In the genomic region with DNA sequence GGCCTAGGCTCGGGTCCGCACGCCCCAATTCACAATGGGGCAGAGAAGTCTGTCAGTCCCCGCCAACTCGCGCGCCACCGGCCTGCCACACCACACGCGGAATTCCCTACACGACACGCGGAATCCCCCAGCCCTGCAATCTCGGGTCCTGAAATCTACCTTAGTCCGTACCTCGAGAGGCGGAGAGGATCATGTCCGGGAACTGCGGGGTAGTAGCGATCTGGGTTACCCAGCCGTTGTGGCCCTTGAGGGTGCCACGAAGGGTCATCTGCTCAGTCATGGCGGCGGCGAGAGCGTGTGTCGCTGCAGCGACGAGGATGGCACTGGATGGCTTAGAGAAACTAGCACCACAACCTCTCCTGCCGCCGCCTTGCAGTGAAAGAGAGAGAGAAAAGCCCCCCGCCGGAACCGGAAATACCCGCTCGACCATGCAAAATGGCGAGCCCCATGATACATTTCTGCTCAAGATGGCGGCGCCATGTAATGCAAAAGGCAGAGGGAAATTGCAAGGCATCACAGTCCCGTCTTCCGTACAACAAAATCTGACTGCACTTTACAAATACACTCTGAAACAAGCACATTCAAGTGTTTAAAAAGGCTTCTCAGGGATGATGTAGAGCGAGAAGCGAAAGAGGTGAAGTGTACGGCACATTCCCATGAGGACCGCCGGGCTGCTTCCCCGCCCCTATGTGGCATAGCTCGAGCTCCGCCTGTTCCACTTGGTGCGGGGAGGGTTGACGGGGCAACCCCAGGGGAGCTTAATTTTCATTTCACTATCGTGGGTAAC, we compare ENCODE assay signal across 1 cellular context.
A peak's percentile ranks its signal among the peaks of the same experiment; 100 is the strongest.
TF ChIP-seq lines count a peak whose summit lies in the region.

A gene (minus strand): TSS at position 386 of the 787 bp plus-strand sequence. CDS start 106 bp downstream, at position 280.

TF ChIP-seq in K562, 482 proteins besides CTCF, POLR2A, EP300 and RAD21 (continued from another document and continues in another):
- TF ChIP-seq E2F3 (CRISPR knock-in tag; IDR thresholded peaks at IDR 0.05) (no peak), PML (IDR thresholded peaks at IDR 0.05; ENCODE audit: low read length) (peak; percentile 84), ZKSCAN8 (CRISPR knock-in tag; IDR thresholded peaks at IDR 0.05) (no peak), BRD4 (IDR thresholded peaks at IDR 0.05) (peak; percentile 93; the same call in 1 of the 2 replicates), FOXA3 (CRISPR knock-in tag; conservative IDR thresholded peaks at IDR 0.05 in 1 of 2, IDR thresholded peaks at IDR 0.05 in 1 of 2) (peak in 1 of 2 experiments; percentile 10; a peak in 2 of 4 replicates), CAMTA2 (CRISPR knock-in tag; conservative IDR thresholded peaks at IDR 0.05) (no peak), KDM5B (IDR thresholded peaks at IDR 0.05; ENCODE audit: insufficient replicate concordance, low read depth, low read length) (no peak), CBX1 (IDR thresholded peaks at IDR 0.05; ENCODE audit: low read depth) (0 out of 2 replicates have a peak, but pooled peaks have one; percentile 58), CEBPB (tag; IDR thresholded peaks at IDR 0.05) (no peak), DDX20 (tag; IDR thresholded peaks at IDR 0.05; ENCODE audit: low read depth) (no peak), NCOA1 (IDR thresholded peaks at IDR 0.05; ENCODE audit: low read depth) (peak; percentile 20; the same call in 1 of the 2 replicates), SRSF1 (IDR thresholded peaks at IDR 0.05; ENCODE audit: low read depth, low read length) (no peak), NFYB (IDR thresholded peaks at IDR 0.05; ENCODE audit: extremely low read depth, insufficient read length) (no peak), CTBP1 (IDR thresholded peaks at IDR 0.05; ENCODE audit: borderline replicate concordance) (peak; percentile 44; the same call in 1 of the 2 replicates), ZNF644 (tag; IDR thresholded peaks at IDR 0.05; ENCODE audit: low read depth) (peak; percentile 51; the same call in 1 of the 2 replicates), THRAP3 (IDR thresholded peaks at IDR 0.05; ENCODE audit: borderline replicate concordance) (0 out of 2 replicates have a peak, but pooled peaks have one; percentile 38), PHF8 (IDR thresholded peaks at IDR 0.05; ENCODE audit: borderline replicate concordance, low read length) (peak; percentile 97), CREBBP (IDR thresholded peaks at IDR 0.05; ENCODE audit: low read depth, low read length) (no peak), NONO (IDR thresholded peaks at IDR 0.05; ENCODE audit: low read depth in 2 of 2, low read length in 1 of 2) (peak in 1 of 2 experiments; percentile 97; a peak in 1 of 4 replicates)
- TF ChIP-seq, protein P1, sequence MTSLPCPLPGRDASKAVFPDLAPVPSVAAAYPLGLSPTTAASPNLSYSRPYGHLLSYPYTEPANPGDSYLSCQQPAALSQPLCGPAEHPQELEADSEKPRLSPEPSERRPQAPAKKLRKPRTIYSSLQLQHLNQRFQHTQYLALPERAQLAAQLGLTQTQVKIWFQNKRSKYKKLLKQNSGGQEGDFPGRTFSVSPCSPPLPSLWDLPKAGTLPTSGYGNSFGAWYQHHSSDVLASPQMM (CRISPR knock-in tag; IDR thresholded peaks at IDR 0.05): no peak
- TF ChIP-seq, protein P2, sequence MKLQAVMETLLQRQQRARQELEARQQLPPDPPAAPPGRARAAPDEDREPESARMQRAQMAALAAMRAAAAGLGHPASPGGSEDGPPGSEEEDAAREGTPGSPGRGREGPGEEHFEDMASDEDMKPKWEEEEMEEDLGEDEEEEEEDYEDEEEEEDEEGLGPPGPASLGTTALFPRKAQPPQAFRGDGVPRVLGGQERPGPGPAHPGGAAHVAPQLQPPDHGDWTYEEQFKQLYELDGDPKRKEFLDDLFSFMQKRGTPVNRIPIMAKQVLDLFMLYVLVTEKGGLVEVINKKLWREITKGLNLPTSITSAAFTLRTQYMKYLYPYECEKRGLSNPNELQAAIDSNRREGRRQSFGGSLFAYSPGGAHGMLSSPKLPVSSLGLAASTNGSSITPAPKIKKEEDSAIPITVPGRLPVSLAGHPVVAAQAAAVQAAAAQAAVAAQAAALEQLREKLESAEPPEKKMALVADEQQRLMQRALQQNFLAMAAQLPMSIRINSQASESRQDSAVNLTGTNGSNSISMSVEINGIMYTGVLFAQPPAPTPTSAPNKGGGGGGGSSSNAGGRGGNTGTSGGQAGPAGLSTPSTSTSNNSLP (IDR thresholded peaks at IDR 0.05; ENCODE audit: borderline replicate concordance, low read depth, low read length): no peak
- TF ChIP-seq, protein P3, sequence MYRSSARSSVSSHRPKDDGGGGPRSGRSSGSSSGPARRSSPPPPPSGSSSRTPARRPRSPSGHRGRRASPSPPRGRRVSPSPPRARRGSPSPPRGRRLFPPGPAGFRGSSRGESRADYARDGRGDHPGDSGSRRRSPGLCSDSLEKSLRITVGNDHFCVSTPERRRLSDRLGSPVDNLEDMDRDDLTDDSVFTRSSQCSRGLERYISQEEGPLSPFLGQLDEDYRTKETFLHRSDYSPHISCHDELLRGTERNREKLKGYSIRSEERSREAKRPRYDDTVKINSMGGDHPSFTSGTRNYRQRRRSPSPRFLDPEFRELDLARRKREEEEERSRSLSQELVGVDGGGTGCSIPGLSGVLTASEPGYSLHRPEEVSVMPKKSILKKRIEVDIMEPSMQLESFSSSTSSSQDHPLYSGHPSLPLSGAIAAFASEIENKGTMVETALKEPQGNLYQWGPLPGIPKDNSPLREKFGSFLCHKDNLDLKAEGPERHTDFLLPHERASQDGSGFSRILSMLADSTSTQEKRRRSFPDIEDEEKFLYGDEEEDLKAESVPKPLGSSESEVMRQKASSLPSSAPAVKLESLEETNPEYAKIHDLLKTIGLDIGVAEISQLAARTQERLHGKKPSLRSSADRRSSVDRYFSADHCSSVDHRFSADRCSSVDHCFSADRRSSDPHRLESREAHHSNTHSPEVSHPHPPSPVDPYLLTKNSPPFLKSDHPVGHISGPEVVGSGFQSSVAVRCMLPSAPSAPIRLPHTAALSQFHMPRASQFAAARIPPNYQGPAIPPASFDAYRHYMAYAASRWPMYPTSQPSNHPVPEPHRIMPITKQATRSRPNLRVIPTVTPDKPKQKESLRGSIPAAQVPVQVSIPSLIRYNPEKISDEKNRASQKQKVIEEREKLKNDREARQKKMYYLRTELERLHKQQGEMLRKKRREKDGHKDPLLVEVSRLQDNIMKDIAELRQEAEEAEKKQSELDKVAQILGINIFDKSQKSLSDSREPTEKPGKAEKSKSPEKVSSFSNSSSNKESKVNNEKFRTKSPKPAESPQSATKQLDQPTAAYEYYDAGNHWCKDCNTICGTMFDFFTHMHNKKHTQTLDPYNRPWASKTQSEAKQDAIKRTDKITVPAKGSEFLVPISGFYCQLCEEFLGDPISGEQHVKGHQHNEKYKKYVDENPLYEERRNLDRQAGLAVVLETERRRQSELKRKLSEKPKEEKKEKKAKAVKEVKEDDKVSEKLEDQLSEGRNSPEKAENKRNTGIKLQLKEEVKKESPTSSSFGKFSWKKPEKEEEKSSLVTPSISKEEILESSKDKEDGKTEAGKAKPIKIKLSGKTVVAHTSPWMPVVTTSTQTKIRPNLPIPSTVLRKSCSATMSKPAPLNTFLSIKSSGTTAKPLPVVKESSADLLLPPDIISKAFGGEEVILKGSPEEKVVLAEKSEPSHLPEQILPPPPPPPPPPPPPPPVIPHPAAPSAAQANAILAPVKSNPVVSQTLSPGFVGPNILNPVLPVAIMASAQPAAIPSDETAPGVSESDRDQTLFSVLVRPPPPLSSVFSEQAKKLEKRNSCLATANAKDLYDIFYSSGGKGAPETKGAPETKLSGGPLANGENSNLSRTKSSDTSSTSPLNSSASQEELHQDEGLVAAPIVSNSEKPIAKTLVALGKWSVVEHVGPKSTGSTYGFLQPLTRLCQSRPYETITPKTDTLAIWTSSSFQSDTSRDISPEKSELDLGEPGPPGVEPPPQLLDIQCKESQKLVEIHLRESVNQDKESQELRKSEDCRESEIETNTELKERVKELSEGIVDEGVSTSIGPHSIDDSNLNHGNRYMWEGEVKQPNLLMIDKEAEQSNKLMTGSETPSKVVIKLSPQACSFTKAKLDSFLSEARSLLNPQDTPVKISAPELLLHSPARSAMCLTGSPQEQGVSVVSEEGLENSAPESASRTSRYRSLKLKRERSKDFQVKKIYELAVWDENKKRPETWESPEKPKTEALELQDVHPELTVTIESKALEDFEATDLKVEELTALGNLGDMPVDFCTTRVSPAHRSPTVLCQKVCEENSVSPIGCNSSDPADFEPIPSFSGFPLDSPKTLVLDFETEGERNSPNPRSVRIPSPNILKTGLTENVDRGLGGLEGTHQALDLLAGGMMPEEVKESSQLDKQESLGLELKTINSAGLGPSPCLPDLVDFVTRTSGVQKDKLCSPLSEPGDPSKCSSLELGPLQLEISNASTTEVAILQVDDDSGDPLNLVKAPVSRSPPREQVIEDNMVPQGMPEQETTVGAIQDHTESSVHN (IDR thresholded peaks at IDR 0.05; ENCODE audit: borderline replicate concordance in 1 of 2, low read depth in 1 of 2): peak in 1 of 2 experiments; percentile 86; a peak in 2 of 4 replicates
- TF ChIP-seq, protein P4, sequence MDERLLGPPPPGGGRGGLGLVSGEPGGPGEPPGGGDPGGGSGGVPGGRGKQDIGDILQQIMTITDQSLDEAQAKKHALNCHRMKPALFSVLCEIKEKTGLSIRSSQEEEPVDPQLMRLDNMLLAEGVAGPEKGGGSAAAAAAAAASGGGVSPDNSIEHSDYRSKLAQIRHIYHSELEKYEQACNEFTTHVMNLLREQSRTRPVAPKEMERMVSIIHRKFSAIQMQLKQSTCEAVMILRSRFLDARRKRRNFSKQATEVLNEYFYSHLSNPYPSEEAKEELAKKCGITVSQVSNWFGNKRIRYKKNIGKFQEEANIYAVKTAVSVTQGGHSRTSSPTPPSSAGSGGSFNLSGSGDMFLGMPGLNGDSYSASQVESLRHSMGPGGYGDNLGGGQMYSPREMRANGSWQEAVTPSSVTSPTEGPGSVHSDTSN (CRISPR knock-in tag; IDR thresholded peaks at IDR 0.05; ENCODE audit: low read depth): no peak
- TF ChIP-seq, protein P4 (tag; conservative IDR thresholded peaks at IDR 0.05; ENCODE audit: low read depth): no peak
- TF ChIP-seq, protein P5, sequence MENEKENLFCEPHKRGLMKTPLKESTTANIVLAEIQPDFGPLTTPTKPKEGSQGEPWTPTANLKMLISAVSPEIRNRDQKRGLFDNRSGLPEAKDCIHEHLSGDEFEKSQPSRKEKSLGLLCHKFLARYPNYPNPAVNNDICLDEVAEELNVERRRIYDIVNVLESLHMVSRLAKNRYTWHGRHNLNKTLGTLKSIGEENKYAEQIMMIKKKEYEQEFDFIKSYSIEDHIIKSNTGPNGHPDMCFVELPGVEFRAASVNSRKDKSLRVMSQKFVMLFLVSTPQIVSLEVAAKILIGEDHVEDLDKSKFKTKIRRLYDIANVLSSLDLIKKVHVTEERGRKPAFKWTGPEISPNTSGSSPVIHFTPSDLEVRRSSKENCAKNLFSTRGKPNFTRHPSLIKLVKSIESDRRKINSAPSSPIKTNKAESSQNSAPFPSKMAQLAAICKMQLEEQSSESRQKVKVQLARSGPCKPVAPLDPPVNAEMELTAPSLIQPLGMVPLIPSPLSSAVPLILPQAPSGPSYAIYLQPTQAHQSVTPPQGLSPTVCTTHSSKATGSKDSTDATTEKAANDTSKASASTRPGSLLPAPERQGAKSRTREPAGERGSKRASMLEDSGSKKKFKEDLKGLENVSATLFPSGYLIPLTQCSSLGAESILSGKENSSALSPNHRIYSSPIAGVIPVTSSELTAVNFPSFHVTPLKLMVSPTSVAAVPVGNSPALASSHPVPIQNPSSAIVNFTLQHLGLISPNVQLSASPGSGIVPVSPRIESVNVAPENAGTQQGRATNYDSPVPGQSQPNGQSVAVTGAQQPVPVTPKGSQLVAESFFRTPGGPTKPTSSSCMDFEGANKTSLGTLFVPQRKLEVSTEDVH (IDR thresholded peaks at IDR 0.05; ENCODE audit: low read depth, partially characterized antibody): no peak
- TF ChIP-seq, protein P6, sequence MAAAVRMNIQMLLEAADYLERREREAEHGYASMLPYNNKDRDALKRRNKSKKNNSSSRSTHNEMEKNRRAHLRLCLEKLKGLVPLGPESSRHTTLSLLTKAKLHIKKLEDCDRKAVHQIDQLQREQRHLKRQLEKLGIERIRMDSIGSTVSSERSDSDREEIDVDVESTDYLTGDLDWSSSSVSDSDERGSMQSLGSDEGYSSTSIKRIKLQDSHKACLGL (CRISPR knock-in tag; IDR thresholded peaks at IDR 0.05; ENCODE audit: borderline replicate concordance, poor library complexity, severe bottlenecking): peak; percentile 25
- TF ChIP-seq, protein P7, sequence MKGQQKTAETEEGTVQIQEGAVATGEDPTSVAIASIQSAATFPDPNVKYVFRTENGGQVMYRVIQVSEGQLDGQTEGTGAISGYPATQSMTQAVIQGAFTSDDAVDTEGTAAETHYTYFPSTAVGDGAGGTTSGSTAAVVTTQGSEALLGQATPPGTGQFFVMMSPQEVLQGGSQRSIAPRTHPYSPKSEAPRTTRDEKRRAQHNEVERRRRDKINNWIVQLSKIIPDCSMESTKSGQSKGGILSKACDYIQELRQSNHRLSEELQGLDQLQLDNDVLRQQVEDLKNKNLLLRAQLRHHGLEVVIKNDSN (CRISPR knock-in tag; IDR thresholded peaks at IDR 0.05): 0 out of 2 replicates have a peak, but pooled peaks have one; percentile 36
- TF ChIP-seq, protein P8, sequence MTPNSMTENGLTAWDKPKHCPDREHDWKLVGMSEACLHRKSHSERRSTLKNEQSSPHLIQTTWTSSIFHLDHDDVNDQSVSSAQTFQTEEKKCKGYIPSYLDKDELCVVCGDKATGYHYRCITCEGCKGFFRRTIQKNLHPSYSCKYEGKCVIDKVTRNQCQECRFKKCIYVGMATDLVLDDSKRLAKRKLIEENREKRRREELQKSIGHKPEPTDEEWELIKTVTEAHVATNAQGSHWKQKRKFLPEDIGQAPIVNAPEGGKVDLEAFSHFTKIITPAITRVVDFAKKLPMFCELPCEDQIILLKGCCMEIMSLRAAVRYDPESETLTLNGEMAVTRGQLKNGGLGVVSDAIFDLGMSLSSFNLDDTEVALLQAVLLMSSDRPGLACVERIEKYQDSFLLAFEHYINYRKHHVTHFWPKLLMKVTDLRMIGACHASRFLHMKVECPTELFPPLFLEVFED (CRISPR knock-in tag; conservative IDR thresholded peaks at IDR 0.05): 0 out of 2 replicates have a peak, but pooled peaks have one; percentile 43
- TF ChIP-seq, protein P9, sequence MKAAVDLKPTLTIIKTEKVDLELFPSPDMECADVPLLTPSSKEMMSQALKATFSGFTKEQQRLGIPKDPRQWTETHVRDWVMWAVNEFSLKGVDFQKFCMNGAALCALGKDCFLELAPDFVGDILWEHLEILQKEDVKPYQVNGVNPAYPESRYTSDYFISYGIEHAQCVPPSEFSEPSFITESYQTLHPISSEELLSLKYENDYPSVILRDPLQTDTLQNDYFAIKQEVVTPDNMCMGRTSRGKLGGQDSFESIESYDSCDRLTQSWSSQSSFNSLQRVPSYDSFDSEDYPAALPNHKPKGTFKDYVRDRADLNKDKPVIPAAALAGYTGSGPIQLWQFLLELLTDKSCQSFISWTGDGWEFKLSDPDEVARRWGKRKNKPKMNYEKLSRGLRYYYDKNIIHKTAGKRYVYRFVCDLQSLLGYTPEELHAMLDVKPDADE (conservative IDR thresholded peaks at IDR 0.05; ENCODE audit: control insufficient read depth, low read depth, low read length): peak; percentile 35
